In genomic region chr4:4395849-4396627, GRCh38 we compare ENCODE assay signal across 8 cellular contexts. TPM values are rescaled to one million over a fixed set of nuclear protein-coding genes. Genes with fewer than 3 reads are reported as not detected.
DNase-seq lines count a peak whose midpoint lies in the region; ATAC-seq and TF ChIP-seq lines count a peak whose summit lies in the region.

No MANE protein-coding gene starts in this region.

- intact Hi-C loops in transverse colon (cut with DNase I; ENCODE audit: low total_unique reads) (no loop called here), Right ventricle myocardium inferior (cut with DNase I) (no loop called here)

- H3K9me3 ChIP-seq in BLaER1, result peaks cover 10% of the 10 kb centered on the region
- H3K9me3 ChIP-seq in hepatocyte (ENCODE audit: low read depth), result no peaks in the 10 kb centered on the region
- no peaks in the 10 kb centered on the region for H3K9me3 ChIP-seq in transverse colon

- TF ChIP-seq POLR2A in transverse colon (IDR thresholded peaks at IDR 0.05), result no peak

- H3K36me3 ChIP-seq in BLaER1, result no peaks in the 10 kb centered on the region
- H3K36me3 ChIP-seq in hepatocyte (replicated peaks; ENCODE audit: insufficient read depth, low read depth), result no peaks in the 10 kb centered on the region
- H3K36me3 ChIP-seq in transverse colon, result no peaks in the 10 kb centered on the region

- H4K20me1 ChIP-seq in BLaER1, result peaks cover 24% of the 10 kb centered on the region; the same call in 1 of the 2 replicates
- H4K20me1 ChIP-seq in hepatocyte (ENCODE audit: insufficient read depth, poor library complexity, severe bottlenecking), result no peaks in the 10 kb centered on the region

- TF ChIP-seq EP300 in transverse colon (IDR thresholded peaks at IDR 0.05; ENCODE audit: low read depth), result no peak

- in situ Hi-C loops in transverse colon (cut with MboI; ENCODE audit: low pct_ligation_motif_present in 1 of 4, low pct_unique_long_range_greater_than_20kb in 1 of 4, low sequenced_read_pairs in 3 of 4), result no loop called here

- no peak overlapping the region for H3K27ac ChIP-seq in BLaER1
- no peak overlapping the region for H3K27ac ChIP-seq in hepatocyte
- H3K27ac ChIP-seq in transverse colon, result no peak overlapping the region

- no peak overlapping the region for H3K4me3 ChIP-seq in BLaER1
- H3K4me3 ChIP-seq in hepatocyte, result no peak overlapping the region
- H3K4me3 ChIP-seq in transverse colon, result no peak overlapping the region

- peaks cover 18% of the 10 kb centered on the region for H3K4me1 ChIP-seq in BLaER1
- no peaks in the 10 kb centered on the region for H3K4me1 ChIP-seq in hepatocyte (ENCODE audit: insufficient read depth)
- H3K4me1 ChIP-seq in transverse colon, result no peaks in the 10 kb centered on the region

- DNase-seq in NCI-H524 treated with DMSO at 0.1 percent for 48 hours (lab: John Stamatoyannopoulos, UW), result peak; percentile 72
- peak; percentile 53 for DNase-seq in hepatocyte (ENCODE audit: low spot score)
- DNase-seq in transverse colon, result no peak
- DNase-seq in glomerular visceral epithelial cell (ENCODE audit: extremely low spot score), result no peak
- no peak for DNase-seq in Right ventricle myocardium inferior (ENCODE audit: missing footprints)

- H3K9me2 ChIP-seq in hepatocyte (replicated peaks; ENCODE audit: insufficient read depth), result no peaks in the 10 kb centered on the region

- no peak overlapping the region for H3K9ac ChIP-seq in BLaER1

- peak; percentile 83 for ATAC-seq in GM21367 (IDR thresholded peaks at IDR 0.05; ENCODE audit: unreplicated experiment)
- no peak for ATAC-seq in GM18909 (IDR thresholded peaks at IDR 0.05; ENCODE audit: poor library complexity, unreplicated experiment)
- no peak for ATAC-seq in Right ventricle myocardium inferior

- H3K27me3 ChIP-seq in BLaER1 (peaks cover 44% of the 10 kb centered on the region), hepatocyte (peaks cover 5% of the 10 kb centered on the region), transverse colon (peaks cover 31% of the 10 kb centered on the region)

- no peak overlapping the region for H2AFZ ChIP-seq in hepatocyte

- TF ChIP-seq CTCF in hepatocyte (IDR thresholded peaks at IDR 0.05; ENCODE audit: poor library complexity) (no peak), transverse colon (IDR thresholded peaks at IDR 0.05) (no peak)

- H3K79me2 ChIP-seq in hepatocyte, result no peaks in the 10 kb centered on the region

- WGBS in hepatocyte (ENCODE audit: low lambda C conversion rate, missing lambda C conversion rate), result 50% methylated on average over 26 of the region's 26 CpGs
- 31% methylated on average over 26 of the region's 26 CpGs; no CpG with 5 or more reads in 1 of the 2 donors for WGBS in transverse colon (ENCODE audit: low coverage in 1 of 2), 2 donors

- H3K4me2 ChIP-seq in BLaER1 (peak overlapping the region; percentile 54), hepatocyte (no peak overlapping the region)

RNA-seq across cellular contexts. Expression of gene NSG1, which starts 9.1 kb away (rescaled TPM):
- total RNA-seq in hepatocyte (30.2 and 36.9 TPM in 2 replicates), transverse colon (1 to 10 TPM in 3 of 4 donors, not detected in 1; 2.2 to 3.5 (median 2.7) TPM), Right ventricle myocardium inferior (8.9 TPM)
- polyA plus RNA-seq in hepatocyte, result 70.1 and 77.5 TPM in 2 replicates

Comparison
In these comparisons a context has a peak if more than half of its experiments do, and no peak if none do; other contexts are left out.
1. DNase-seq: peak in NCI-H524 treated with DMSO at 0.1 percent for 48 hours (single experiment) and hepatocyte (single experiment); none in transverse colon (single experiment), glomerular visceral epithelial cell (single experiment) and Right ventricle myocardium inferior (single experiment).